Comparison of ENCODE assay signal across 6 cellular contexts in the genomic region with DNA sequence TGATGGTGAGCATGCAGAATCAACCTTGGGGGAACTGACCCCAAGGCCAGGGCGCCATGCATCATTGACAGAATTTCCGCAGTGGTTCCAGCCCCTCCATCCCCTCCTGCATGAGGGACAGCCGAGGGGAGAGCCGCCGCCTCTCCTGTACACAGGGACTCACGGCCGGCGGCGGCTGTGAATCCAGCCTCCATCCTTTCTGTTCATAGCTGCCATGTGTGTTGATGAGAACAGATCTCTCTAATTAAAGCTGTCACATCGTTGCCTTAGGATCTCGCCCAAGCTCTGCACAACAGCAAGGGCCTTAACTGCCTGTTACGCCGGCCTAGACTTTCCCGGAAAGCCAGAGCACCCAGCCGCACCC.
"Had no signal": no experiment of that assay in that cellular context is flagged by ENCODE, and none has a peak within 500 bp of the region (broad histone marks: within the 10 kb centered on the region; RNA-seq: fewer than 3 reads in every experiment).

No MANE protein-coding gene starts in this region.

- ATAC-seq: GM23338, K562 had no signal

- H2AFZ ChIP-seq: GM23338 had no signal

- H3K4me2 ChIP-seq: GM23338 had no signal

- H3K27ac Mint-ChIP-seq: GM23338 had no signal

- H3K4me3 Mint-ChIP-seq: GM23338, H9 had no signal

- DNase-seq: H9, HCEC 1CT, IMR-90, KG1 had no signal

- H3K4me3 ChIP-seq: GM23338, K562 had no signal

- H3K9me3 Mint-ChIP-seq: GM23338, H9 had no signal
